In the genomic region with DNA sequence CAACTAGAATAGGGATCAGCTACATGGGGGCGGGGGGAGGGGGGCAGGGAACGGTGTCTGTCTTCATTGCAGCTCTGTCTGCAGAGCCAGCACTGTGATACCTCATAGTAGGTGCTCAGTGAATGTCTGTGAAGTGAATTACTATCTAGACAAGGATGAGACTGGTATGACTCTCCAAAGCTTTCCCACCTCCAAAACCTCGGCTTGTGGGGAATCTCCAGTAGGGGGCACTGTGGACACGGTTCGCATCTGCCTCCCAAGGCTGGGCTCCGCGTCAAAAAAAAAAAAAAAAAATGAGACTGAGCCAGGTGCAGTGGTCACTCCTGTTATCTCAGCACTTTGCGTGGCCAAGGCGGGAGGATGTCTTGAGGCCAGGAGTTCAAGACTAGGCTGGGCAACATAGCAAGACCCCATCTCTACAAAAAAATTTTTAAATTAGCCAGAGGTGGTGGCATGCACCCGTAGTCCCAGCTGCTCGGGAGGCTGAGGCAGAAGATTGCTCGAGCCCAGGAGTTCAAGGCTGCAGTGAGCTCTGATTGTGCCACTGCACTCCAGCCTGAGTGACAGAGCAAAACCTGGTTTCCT, we compare ENCODE assay signal across 8 cellular contexts. TPM values are rescaled to one million over a fixed set of nuclear protein-coding genes. Genes with fewer than 3 reads are reported as not detected.
DNase-seq lines count a peak whose midpoint lies in the region; ATAC-seq lines count a peak whose summit lies in the region.

No MANE protein-coding gene starts in this region.

- peaks cover under 1% of the 10 kb centered on the region for H3K27me3 Mint-ChIP-seq in activated T-cell treated with anti-CD3 and anti-CD28 coated beads, Interleukin-2, amount 50 U/mL, for 4 hours (ENCODE audit: low read depth)

- peaks cover 22% of the 10 kb centered on the region for H3K4me1 Mint-ChIP-seq in activated T-cell treated with anti-CD3 and anti-CD28 coated beads, Interleukin-2, amount 50 U/mL, for 4 hours (ENCODE audit: low read depth)

- ATAC-seq in activated T-cell treated with anti-CD3 and anti-CD28 coated beads, Interleukin-2, amount 50 U/mL, for 4 hours = peak; percentile 41 to 46
- ATAC-seq in left ventricle myocardium superior (peak; percentile 63), GM21381 (IDR thresholded peaks at IDR 0.05; ENCODE audit: unreplicated experiment) (no peak), GM18873 (IDR thresholded peaks at IDR 0.05; ENCODE audit: low FRiP score, unreplicated experiment) (no peak), GM21528 (IDR thresholded peaks at IDR 0.05; ENCODE audit: low FRiP score, unreplicated experiment) (no peak)

- peaks cover 12% of the 10 kb centered on the region for H3K36me3 Mint-ChIP-seq in activated T-cell treated with anti-CD3 and anti-CD28 coated beads, Interleukin-2, amount 50 U/mL, for 4 hours (ENCODE audit: insufficient read depth)

- intact Hi-C loops in left ventricle myocardium superior (cut with micrococcal nuclease) = no loop called here

- no peaks in the 10 kb centered on the region for H3K9me3 Mint-ChIP-seq in activated T-cell treated with anti-CD3 and anti-CD28 coated beads, Interleukin-2, amount 50 U/mL, for 4 hours

- DNase-seq in EH (ENCODE audit: low read depth) = peak; percentile 73
- DNase-seq in LHCN-M2 (ENCODE audit: low read depth) = peak; percentile 91
- DNase-seq in activated T-cell treated with anti-CD3 and anti-CD28 coated beads, Interleukin-2, amount 50 U/mL, for 4 hours = no peak
- peak; percentile 55 for DNase-seq in left ventricle myocardium superior
- peak; percentile 44 to 47 for DNase-seq in stimulated activated CD4-positive, alpha-beta T cell treated with anti-CD3 and anti-CD28 coated beads, Interleukin-2, amount 100 ng/mL, for 48 hours

- H3K4me3 Mint-ChIP-seq in activated T-cell treated with anti-CD3 and anti-CD28 coated beads, Interleukin-2, amount 50 U/mL, for 4 hours = no peak overlapping the region

RNA-seq across cellular contexts. Expression of gene TRIM56, which starts 9.6 kb away (rescaled TPM):
- total RNA-seq in LHCN-M2 (2014; rRNA removed) (14.5 and 16.2 TPM in 2 replicates), left ventricle myocardium superior (16.6 TPM)
- polyA plus RNA-seq in LHCN-M2 (2012) = 15.9 TPM
- 10 to 100 TPM; 23.9 to 26.8 (median 24.2) TPM for total RNA-seq in activated T-cell treated with anti-CD3 and anti-CD28 coated beads, Interleukin-2, amount 50 U/mL, for 4 hours

RNA-seq across cellular contexts. Expression of gene SERPINE1, which starts 32.0 kb away (rescaled TPM):
- total RNA-seq in LHCN-M2 (2014; rRNA removed) (1,980 and 3,258 TPM in 2 replicates), left ventricle myocardium superior (1.3 TPM)
- polyA plus RNA-seq in LHCN-M2 (2012) = 2,374 TPM
- total RNA-seq in activated T-cell treated with anti-CD3 and anti-CD28 coated beads, Interleukin-2, amount 50 U/mL, for 4 hours = under 1 TPM; 0.18 to 0.46 (median 0.33) TPM

RNA-seq across cellular contexts. Expression of gene AP1S1, which starts 59.4 kb away (rescaled TPM):
- total RNA-seq in LHCN-M2 (2014; rRNA removed) = 286 and 412 TPM in 2 replicates
- 339 TPM for polyA plus RNA-seq in LHCN-M2 (2012)
- total RNA-seq in activated T-cell treated with anti-CD3 and anti-CD28 coated beads, Interleukin-2, amount 50 U/mL, for 4 hours = 10 to 100 TPM; 27.6 to 32.9 (median 28.3) TPM
- 11.8 TPM for total RNA-seq in left ventricle myocardium superior

Comparison
In these comparisons a context has a peak if more than half of its experiments do, and no peak if none do; other contexts are left out.
1. ATAC-seq: peak in activated T-cell treated with anti-CD3 and anti-CD28 coated beads, Interleukin-2, amount 50 U/mL, for 4 hours (2 of 2) and left ventricle myocardium superior (single experiment); none in GM21381 (single experiment), GM18873 (single experiment) and GM21528 (single experiment).
2. RNA of gene SERPINE1, which starts 32.0 kb away (total RNA-seq): 1,980 to 3,258 TPM in LHCN-M2; 1.3 TPM in left ventricle myocardium superior (single experiment) and 0.18 to 0.46 TPM in activated T-cell treated with anti-CD3 and anti-CD28 coated beads, Interleukin-2, amount 50 U/mL, for 4 hours; every median in the first group is over 100 times any median in the second.